9 cellular contexts compared by ENCODE assay signal in genomic region chr1:45864124-45864721, GRCh38.
DNase-seq lines count a peak whose midpoint lies in the region; ATAC-seq and TF ChIP-seq lines count a peak whose summit lies in the region.
"Had no signal": no experiment of that assay in that cellular context is flagged by ENCODE, and none has a peak within 500 bp of the region (broad histone marks: within the 10 kb centered on the region; RNA-seq: fewer than 3 reads in every experiment).

No MANE protein-coding gene starts in this region.

- DNase-seq in NCI-H526 (lab: John Stamatoyannopoulos, UW), result peak; percentile 37 to 74
- peak; percentile 40 for DNase-seq in dermis blood vessel endothelial cell
- no peak for DNase-seq in ovary
- DNase-seq in immature natural killer cell, result no peak
- DNase-seq in NCI-H2196 treated with DMSO at 0.1 percent for 48 hours (lab: John Stamatoyannopoulos, UW; ENCODE audit: unreplicated experiment), result no peak
- no peak for DNase-seq in activated CD4-positive, alpha-beta T cell treated with anti-CD3 and anti-CD28 coated beads for 48 hours

- 5 to 27% (median 5%) methylated on average over 10 of the region's 10 CpGs for WGBS in ovary, 3 donors

- no peaks in the 10 kb centered on the region for H3K9me2 ChIP-seq in DOHH2 (replicated peaks; ENCODE audit: control insufficient read depth, low read length)

- peaks cover 6 to 11% of the 10 kb centered on the region in 2 donors for H3K4me1 Mint-ChIP-seq in immature natural killer cell

- TF ChIP-seq CTCF in DOHH2 (IDR thresholded peaks at IDR 0.05; ENCODE audit: low read depth, low read length, poor library complexity, severe bottlenecking) (no peak), ovary (IDR thresholded peaks at IDR 0.05) (no peak)

- no peaks in the 10 kb centered on the region for H4K20me1 ChIP-seq in DOHH2 (ENCODE audit: control insufficient read depth, insufficient read depth, low read depth, low read length)

- peaks cover 99% of the 10 kb centered on the region for H3K79me2 ChIP-seq in DOHH2 (ENCODE audit: control insufficient read depth, low read length)

- no peak overlapping the region for H3K4me3 Mint-ChIP-seq in immature natural killer cell
- H3K4me3 Mint-ChIP-seq: IgD-negative memory B cell had no signal

- H3K4me3 ChIP-seq in DOHH2 (ENCODE audit: low read length) (peak overlapping the region; percentile 65), ovary (peak overlapping the region; percentile 4)

- H3K27ac ChIP-seq in DOHH2 (ENCODE audit: low read depth, low read length) (peak overlapping the region; percentile 91), ovary (no peak overlapping the region)

- no peak for ATAC-seq in HG03280 (IDR thresholded peaks at IDR 0.05; ENCODE audit: unreplicated experiment)

- H3K27me3 Mint-ChIP-seq in immature natural killer cell (ENCODE audit: low read depth in 3 of 3), result no peaks in the 10 kb centered on the region

- H3K9me3 ChIP-seq in DOHH2 (ENCODE audit: control insufficient read depth, insufficient read depth, low read length) (no peaks in the 10 kb centered on the region), ovary (no peaks in the 10 kb centered on the region)

- TF ChIP-seq EP300 in ovary (IDR thresholded peaks at IDR 0.05), result no peak

- H3F3A ChIP-seq in DOHH2 (ENCODE audit: control insufficient read depth, insufficient read depth), result peaks cover 45% of the 10 kb centered on the region

- no peak for TF ChIP-seq POLR2A in ovary (IDR thresholded peaks at IDR 0.05)

- H3K4me2 ChIP-seq in DOHH2 (ENCODE audit: low read length), result peak overlapping the region; percentile 76

- H3K4me1 ChIP-seq in DOHH2 (ENCODE audit: control insufficient read depth, low read length) (peaks cover 98% of the 10 kb centered on the region), ovary (ENCODE audit: insufficient read depth) (no peaks in the 10 kb centered on the region)

- H3K27ac Mint-ChIP-seq in immature natural killer cell, result no peak overlapping the region
- H3K27ac Mint-ChIP-seq: IgD-negative memory B cell had no signal

- H3K9me3 Mint-ChIP-seq in immature natural killer cell, result no peaks in the 10 kb centered on the region
- H3K9me3 Mint-ChIP-seq: IgD-negative memory B cell had no signal

- no peaks in the 10 kb centered on the region for H3K27me3 ChIP-seq in DOHH2 (ENCODE audit: control insufficient read depth, low read length)
- H3K27me3 ChIP-seq in ovary, result no peaks in the 10 kb centered on the region

- intact Hi-C loops in ovary (cut with DNase I), result no loop called here

- H3K36me3 ChIP-seq in DOHH2 (ENCODE audit: control insufficient read depth, low read length), result peaks cover 20% of the 10 kb centered on the region
- H3K36me3 ChIP-seq in ovary, result no peaks in the 10 kb centered on the region

- H3K36me3 Mint-ChIP-seq in immature natural killer cell, result no peaks in the 10 kb centered on the region

Comparison
In these comparisons a context has a peak if more than half of its experiments do, and no peak if none do; other contexts are left out.
1. DNase-seq: peak in NCI-H526 (2 of 2) and dermis blood vessel endothelial cell (single experiment); none in ovary (0 of 5), immature natural killer cell (0 of 3), NCI-H2196 treated with DMSO at 0.1 percent for 48 hours (single experiment) and activated CD4-positive, alpha-beta T cell treated with anti-CD3 and anti-CD28 coated beads for 48 hours (single experiment).